ENCODE assay signal across 8 cellular contexts in the genomic region with DNA sequence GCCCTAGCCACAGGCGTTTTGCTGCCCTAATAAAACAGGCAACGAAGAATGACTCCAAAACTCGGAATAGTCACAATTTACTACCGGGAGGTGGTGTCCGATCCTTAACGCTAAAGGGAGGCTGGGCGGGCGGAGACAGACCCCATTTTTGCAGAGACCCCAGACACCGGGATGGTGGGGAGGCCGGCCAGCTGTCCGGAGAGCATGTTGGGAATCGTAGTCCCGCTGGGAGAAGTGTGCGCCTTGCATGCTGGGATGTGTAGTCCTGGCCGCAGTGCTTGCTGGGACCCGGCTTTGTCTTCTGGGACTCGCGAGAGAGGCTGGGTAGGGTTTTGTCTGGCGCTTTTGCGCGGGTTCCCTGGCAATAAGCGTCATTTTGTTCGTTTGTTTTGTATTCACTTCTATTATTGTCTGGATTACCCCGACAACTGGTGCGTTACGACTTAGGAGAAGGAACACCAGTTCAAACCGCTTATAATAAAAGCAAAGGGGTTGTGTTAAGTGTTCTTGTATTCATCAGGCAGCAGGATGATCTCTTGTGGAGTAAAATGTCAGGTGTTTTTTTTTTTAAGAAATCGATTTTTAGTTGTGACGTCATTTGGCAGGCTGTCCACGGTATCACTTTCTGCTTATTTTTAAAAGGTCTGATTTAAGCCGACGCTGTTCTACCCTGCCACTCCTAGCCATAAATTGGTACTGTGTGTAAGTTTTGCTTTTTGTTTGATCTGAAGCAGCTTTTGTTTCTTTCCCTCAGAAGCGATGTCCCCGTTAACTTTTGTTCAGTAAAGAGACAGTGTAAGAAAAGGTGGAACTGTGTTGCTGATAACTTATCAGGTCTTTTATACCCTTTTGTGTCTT. TPM values are rescaled to one million over a fixed set of nuclear protein-coding genes. Genes with fewer than 3 reads are reported as not detected.
DNase-seq lines count a peak whose midpoint lies in the region; ATAC-seq and TF ChIP-seq lines count a peak whose summit lies in the region.

No MANE protein-coding gene starts in this region.

- H3K4me1 ChIP-seq in ascending aorta (peaks cover 0 to 10% of the 10 kb centered on the region in 2 donors), right cardiac atrium (ENCODE audit: control insufficient read depth, insufficient read depth, low read length) (no peaks in the 10 kb centered on the region), psoas muscle (peaks cover 30% of the 10 kb centered on the region), uterus (peaks cover 4 to 8% of the 10 kb centered on the region in 2 donors)

- ATAC-seq in GM18498 (IDR thresholded peaks at IDR 0.05; ENCODE audit: unreplicated experiment) (peak; percentile 85), HG02885 (IDR thresholded peaks at IDR 0.05; ENCODE audit: poor library complexity, unreplicated experiment) (peak; percentile 87), right cardiac atrium (peak; percentile 98), psoas muscle (peak; percentile 93 to 96 (median 95))

- peak overlapping the region; percentile 94 for H3K4me3 Mint-ChIP-seq in T-helper 1 cell treated with Interleukin-12 subunit alpha and Interleukin-12 subunit beta and Interleukin-4 antibody, amounts not matched to agents 30 μg/mL and 1 μg/mL, for 36 hours

- H3K36me3 ChIP-seq in ascending aorta (peaks cover 1 to 7% of the 10 kb centered on the region in 2 donors), psoas muscle (ENCODE audit: insufficient read depth in 1 of 2, low read depth in 1 of 2) (peaks cover 0 to 13% of the 10 kb centered on the region in 2 donors), uterus (no peaks in the 10 kb centered on the region)

- DNase-seq in NCI-H1694 (lab: John Stamatoyannopoulos, UW) (peak; percentile 93), ascending aorta (ENCODE audit: low spot score in 2 of 2) (peak; percentile 92 to 99), right cardiac atrium (peak; percentile 97 to 98 (median 97)), psoas muscle (peak; percentile 96 to 98), uterus (peak; percentile 94 to 96)

- H3K27ac Mint-ChIP-seq in T-helper 1 cell treated with Interleukin-12 subunit alpha and Interleukin-12 subunit beta and Interleukin-4 antibody, amounts not matched to agents 30 μg/mL and 1 μg/mL, for 36 hours, result peak overlapping the region; percentile 99

- H3K9me3 ChIP-seq in ascending aorta (no peaks in the 10 kb centered on the region), right cardiac atrium (ENCODE audit: control insufficient read depth, low read length) (no peaks in the 10 kb centered on the region), psoas muscle (no peaks in the 10 kb centered on the region), uterus (no peaks in the 10 kb centered on the region)

- H3K4me1 Mint-ChIP-seq in T-helper 1 cell treated with Interleukin-12 subunit alpha and Interleukin-12 subunit beta and Interleukin-4 antibody, amounts not matched to agents 30 μg/mL and 1 μg/mL, for 36 hours (ENCODE audit: low read depth), result peaks cover 38% of the 10 kb centered on the region

- no peaks in the 10 kb centered on the region for H3K27me3 ChIP-seq in ascending aorta
- no peaks in the 10 kb centered on the region for H3K27me3 ChIP-seq in right cardiac atrium (ENCODE audit: control insufficient read depth, insufficient read depth)
- H3K27me3 ChIP-seq in psoas muscle (ENCODE audit: insufficient read depth in 3 of 3, low read length in 2 of 3), result no peaks in the 10 kb centered on the region
- no peaks in the 10 kb centered on the region for H3K27me3 ChIP-seq in uterus

- intact Hi-C loops in ascending aorta (cut with DNase I), result loop anchor here (1.0 to 10.0 kb wide), 8 partner anchors 38 to 1725 kb away; a partner anchor contains a TSS
- intact Hi-C loops in right cardiac atrium (cut with DNase I), result no loop called here
- intact Hi-C loops in psoas muscle (cut with DNase I), result loop anchor here in 1 of 2 donors (2.0 kb wide), 1 partner anchor 38 kb away; no protein-coding TSS in a partner anchor
- intact Hi-C loops in uterus (cut with DNase I; ENCODE audit: low total_unique reads), result no loop called here

- H3K36me3 Mint-ChIP-seq in T-helper 1 cell treated with Interleukin-12 subunit alpha and Interleukin-12 subunit beta and Interleukin-4 antibody, amounts not matched to agents 30 μg/mL and 1 μg/mL, for 36 hours (ENCODE audit: low read depth), result peaks cover 17% of the 10 kb centered on the region

- no peaks in the 10 kb centered on the region for H3K9me3 Mint-ChIP-seq in T-helper 1 cell treated with Interleukin-12 subunit alpha and Interleukin-12 subunit beta and Interleukin-4 antibody, amounts not matched to agents 30 μg/mL and 1 μg/mL, for 36 hours

- H3K27me3 Mint-ChIP-seq in T-helper 1 cell treated with Interleukin-12 subunit alpha and Interleukin-12 subunit beta and Interleukin-4 antibody, amounts not matched to agents 30 μg/mL and 1 μg/mL, for 36 hours (ENCODE audit: low read depth), result no peaks in the 10 kb centered on the region

- TF ChIP-seq CTCF in ascending aorta (IDR thresholded peaks at IDR 0.05) (no peak), psoas muscle (IDR thresholded peaks at IDR 0.05) (no peak), uterus (IDR thresholded peaks at IDR 0.05) (peak in 2 of 4 experiments; percentile 1 to 6)

- H3K27ac ChIP-seq in ascending aorta (peak overlapping the region; percentile 94 to 95), right cardiac atrium (ENCODE audit: low read length) (peak overlapping the region; percentile 44), psoas muscle (peak overlapping the region; percentile 92), uterus (peak overlapping the region; percentile 84 to 100)

- peak; percentile 41 to 89 for TF ChIP-seq POLR2A in uterus (IDR thresholded peaks at IDR 0.05)

- under 1% methylated on average over 34 of the region's 34 CpGs for WGBS in right cardiac atrium
- WGBS in psoas muscle, 3 donors, result 0 to 1% (median 0%) methylated on average over 34 of the region's 34 CpGs

- peak overlapping the region; percentile 80 to 91 for H3K4me3 ChIP-seq in ascending aorta
- H3K4me3 ChIP-seq in right cardiac atrium (ENCODE audit: low read length), result peak overlapping the region; percentile 76
- H3K4me3 ChIP-seq in psoas muscle, result peak overlapping the region; percentile 94
- H3K4me3 ChIP-seq in uterus, result peak overlapping the region; percentile 68 to 96

RNA-seq across cellular contexts. Expression of a gene that starts 0.7 kb away (rescaled TPM):
- total RNA-seq in ascending aorta (20.6 TPM), right cardiac atrium (100 to 1,000 TPM in 1 of 4 donors, 10 to 100 TPM in 3; 44.5 to 108 (median 71.6) TPM), psoas muscle (100 to 1,000 TPM in 1 of 4 donors, 10 to 100 TPM in 3; 66.8 to 103 (median 76.3) TPM), uterus (10 to 100 TPM; 11.3 to 74.7 (median 46.2) TPM)
- polyA plus RNA-seq in right cardiac atrium (42.1 TPM), psoas muscle (100 to 1,000 TPM in 1 of 3 donors, 10 to 100 TPM in 2; 32.6 to 106 (median 53.1) TPM)

RNA-seq across cellular contexts. Expression of a gene that starts 37.4 kb away (rescaled TPM):
- 8.8 TPM for total RNA-seq in ascending aorta
- 10 to 100 TPM; 24.5 to 45.1 (median 27.5) TPM for total RNA-seq in right cardiac atrium
- polyA plus RNA-seq in right cardiac atrium, result 19.8 TPM
- 1 to 10 TPM; 1.1 to 5.5 (median 2.9) TPM for total RNA-seq in psoas muscle
- polyA plus RNA-seq in psoas muscle, result 1 to 10 TPM; 1.3 to 3.1 (median 2.2) TPM
- total RNA-seq in uterus, result 10 to 100 TPM; 20.0 to 83.1 (median 31.7) TPM

Comparison
In these comparisons a context has a peak if more than half of its experiments do, and no peak if none do; other contexts are left out.
1. Peak in every context shown above with its lines: DNase-seq, ATAC-seq, H3K4me3 ChIP-seq and H3K27ac ChIP-seq.
2. H3K27ac ChIP-seq: peak in every context shown above with its lines; median percentile 94 in ascending aorta; 92 in psoas muscle; 92 in uterus; 44 in right cardiac atrium.